ENCODE assay signal across 1 cellular context in the genomic region with DNA sequence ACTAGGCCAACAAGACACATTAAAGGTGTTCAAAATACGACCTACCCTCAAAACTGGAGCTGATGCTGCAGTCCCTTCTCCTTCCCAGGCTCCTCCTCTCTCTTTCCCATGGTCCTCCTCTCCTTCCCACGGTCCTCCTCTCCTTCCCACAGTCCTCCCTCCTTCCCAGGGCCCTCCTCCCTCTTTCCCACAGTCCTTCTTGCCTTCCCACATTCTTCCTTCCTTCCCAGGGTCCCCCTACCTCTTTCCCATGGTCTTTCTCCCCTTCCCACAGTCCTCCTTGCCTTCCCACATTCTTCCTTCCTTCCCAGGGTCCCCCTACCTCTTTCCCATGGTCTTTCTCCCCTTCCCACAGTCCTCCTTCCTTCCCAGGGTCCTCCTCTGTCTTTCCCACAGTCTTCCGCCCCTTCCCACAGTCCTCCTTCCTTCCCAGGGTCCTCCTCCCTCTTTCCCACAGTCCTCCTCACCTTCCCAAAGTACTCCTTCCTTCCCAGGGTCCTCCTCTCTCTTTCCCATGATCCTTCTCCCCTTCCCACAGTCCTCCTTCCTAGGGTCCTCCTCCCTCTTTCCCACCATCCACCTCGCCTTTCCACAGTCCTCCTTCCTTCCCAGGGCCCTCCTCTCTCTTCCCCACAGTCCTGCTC.
TF ChIP-seq lines count a peak whose summit lies in the region.

No MANE protein-coding gene starts in this region.

TF ChIP-seq in HepG2, 621 proteins besides CTCF, POLR2A, EP300 and RAD21:
- TF ChIP-seq ZNF263 (CRISPR knock-in tag; IDR thresholded peaks at IDR 0.05) (peak; percentile 61), RBAK (CRISPR knock-in tag; IDR thresholded peaks at IDR 0.05) (no peak)
